ENCODE assay signal across 9 cellular contexts in genomic region chr15:39874890-39875549, GRCh38. TPM values are rescaled to one million over a fixed set of nuclear protein-coding genes. Genes with fewer than 3 reads are reported as not detected.
DNase-seq lines count a peak whose midpoint lies in the region; ATAC-seq and FAIRE-seq lines count a peak whose summit lies in the region.
"Had no signal": no experiment of that assay in that cellular context is flagged by ENCODE, and none has a peak within 500 bp of the region (broad histone marks: within the 10 kb centered on the region; RNA-seq: fewer than 3 reads in every experiment).

No MANE protein-coding gene starts in this region.

- no peaks in the 10 kb centered on the region for H3K9me3 Mint-ChIP-seq in activated naive CD4-positive, alpha-beta T cell treated with anti-CD3 and anti-CD28 coated beads for 36 hours
- H3K9me3 Mint-ChIP-seq in activated CD4-positive, alpha-beta memory T cell treated with anti-CD3 and anti-CD28 coated beads, Interleukin-2, amount 10 ng/mL, durations not matched to agents 7 days and 5 days, result no peaks in the 10 kb centered on the region
- H3K9me3 Mint-ChIP-seq: activated naive CD4-positive, alpha-beta T cell treated with anti-CD3 and anti-CD28 coated beads, Interleukin-2, amount 50 U/mL, for 72 hours had no signal

- H3K4me1 Mint-ChIP-seq in activated naive CD4-positive, alpha-beta T cell treated with anti-CD3 and anti-CD28 coated beads for 36 hours (ENCODE audit: low read depth), result peaks cover 4% of the 10 kb centered on the region
- H3K4me1 Mint-ChIP-seq in activated CD4-positive, alpha-beta memory T cell treated with anti-CD3 and anti-CD28 coated beads, Interleukin-2, amount 10 ng/mL, durations not matched to agents 7 days and 5 days, result peaks cover 4% of the 10 kb centered on the region

- no peaks in the 10 kb centered on the region for H3K36me3 Mint-ChIP-seq in activated naive CD4-positive, alpha-beta T cell treated with anti-CD3 and anti-CD28 coated beads for 36 hours (ENCODE audit: low read depth)
- H3K36me3 Mint-ChIP-seq in activated CD4-positive, alpha-beta memory T cell treated with anti-CD3 and anti-CD28 coated beads, Interleukin-2, amount 10 ng/mL, durations not matched to agents 7 days and 5 days (ENCODE audit: low read depth), result no peaks in the 10 kb centered on the region
- H3K36me3 Mint-ChIP-seq: activated naive CD4-positive, alpha-beta T cell treated with anti-CD3 and anti-CD28 coated beads, Interleukin-2, amount 50 U/mL, for 72 hours had no signal

- no peak overlapping the region for H3K4me3 Mint-ChIP-seq in activated naive CD4-positive, alpha-beta T cell treated with anti-CD3 and anti-CD28 coated beads for 36 hours
- no peak overlapping the region for H3K4me3 Mint-ChIP-seq in activated CD4-positive, alpha-beta memory T cell treated with anti-CD3 and anti-CD28 coated beads, Interleukin-2, amount 10 ng/mL, durations not matched to agents 7 days and 5 days

- FAIRE-seq in urothelium cell line (lab: Jason Lieb, UNC), result no peak

- peak; percentile 54 for DNase-seq in activated naive CD4-positive, alpha-beta T cell treated with anti-CD3 and anti-CD28 coated beads for 36 hours
- DNase-seq in activated naive CD4-positive, alpha-beta T cell (lab: John Stamatoyannopoulos, UW), result no peak
- DNase-seq in NAMALWA (ENCODE audit: low spot score), result peak; percentile 49
- DNase-seq in activated CD4-positive, alpha-beta memory T cell treated with anti-CD3 and anti-CD28 coated beads, Interleukin-2, amount 10 ng/mL, durations not matched to agents 7 days and 5 days, result peak; percentile 29
- peak; percentile 57 for DNase-seq in iris pigment epithelial cell (ENCODE audit: low read depth)
- DNase-seq in urothelium cell line (ENCODE audit: low spot score), result peak; percentile 17
- no peak for DNase-seq in NCI-H128 (lab: John Stamatoyannopoulos, UW; ENCODE audit: unreplicated experiment)

- peaks cover 2% of the 10 kb centered on the region for H3K27me3 Mint-ChIP-seq in activated naive CD4-positive, alpha-beta T cell treated with anti-CD3 and anti-CD28 coated beads for 36 hours (ENCODE audit: low read depth)
- H3K27me3 Mint-ChIP-seq in activated CD4-positive, alpha-beta memory T cell treated with anti-CD3 and anti-CD28 coated beads, Interleukin-2, amount 10 ng/mL, durations not matched to agents 7 days and 5 days, result peaks cover 12% of the 10 kb centered on the region

- POLR2A ChIA-PET in activated CD4-positive, alpha-beta memory T cell treated with anti-CD3 and anti-CD28 coated beads, Interleukin-2, amount 10 ng/mL, durations not matched to agents 7 days and 5 days (lab: Charles Lee), result no interaction called here

- no peak for ATAC-seq in HG02885 (IDR thresholded peaks at IDR 0.05; ENCODE audit: poor library complexity, unreplicated experiment)

- CTCF ChIA-PET in activated naive CD4-positive, alpha-beta T cell treated with anti-CD3 and anti-CD28 coated beads for 36 hours (lab: Charles Lee), result interaction anchor here (0.6 to 3.2 kb wide), 8 partner anchors 24 to 189 kb away, joined by 3 to 17 read pairs (median 4); partner anchors contain the start of gene FSIP1
- CTCF ChIA-PET in activated CD4-positive, alpha-beta memory T cell treated with anti-CD3 and anti-CD28 coated beads, Interleukin-2, amount 10 ng/mL, durations not matched to agents 7 days and 5 days (lab: Charles Lee), result interaction anchor here (0.7 to 2.7 kb wide), 5 partner anchors 8 to 188 kb away, joined by 3 to 10 read pairs (median 3); no protein-coding TSS in a partner anchor

- H3K27ac Mint-ChIP-seq in activated naive CD4-positive, alpha-beta T cell treated with anti-CD3 and anti-CD28 coated beads for 36 hours, result no peak overlapping the region
- no peak overlapping the region for H3K27ac Mint-ChIP-seq in activated CD4-positive, alpha-beta memory T cell treated with anti-CD3 and anti-CD28 coated beads, Interleukin-2, amount 10 ng/mL, durations not matched to agents 7 days and 5 days
- H3K27ac Mint-ChIP-seq: activated naive CD4-positive, alpha-beta T cell treated with anti-CD3 and anti-CD28 coated beads, Interleukin-2, amount 50 U/mL, for 72 hours had no signal

- intact Hi-C loops in activated naive CD4-positive, alpha-beta T cell treated with anti-CD3 and anti-CD28 coated beads for 36 hours (cut with micrococcal nuclease), result loop anchor here (1.0 to 5.0 kb wide), 4 partner anchors 73 to 293 kb away; partner anchors contain the start of gene THBS1

RNA-seq across cellular contexts. Expression of gene GPR176, which starts 45.0 kb away (rescaled TPM):
- under 1 TPM; 0.17 to 0.24 TPM for total RNA-seq in activated naive CD4-positive, alpha-beta T cell treated with anti-CD3 and anti-CD28 coated beads for 36 hours
- total RNA-seq in activated CD4-positive, alpha-beta memory T cell treated with anti-CD3 and anti-CD28 coated beads, Interleukin-2, amount 10 ng/mL, durations not matched to agents 7 days and 5 days, result under 1 TPM; 0.08 to 0.13 TPM

RNA-seq across cellular contexts. Expression of gene EIF2AK4, which starts 58.9 kb away (rescaled TPM):
- total RNA-seq in activated naive CD4-positive, alpha-beta T cell treated with anti-CD3 and anti-CD28 coated beads for 36 hours, result 10 to 100 TPM; 27.4 to 27.6 TPM
- total RNA-seq in activated CD4-positive, alpha-beta memory T cell treated with anti-CD3 and anti-CD28 coated beads, Interleukin-2, amount 10 ng/mL, durations not matched to agents 7 days and 5 days, result 10 to 100 TPM; 18.9 to 19.3 TPM

Comparison
In these comparisons a context has a peak if more than half of its experiments do, and no peak if none do; other contexts are left out.
1. DNase-seq: peak in activated naive CD4-positive, alpha-beta T cell treated with anti-CD3 and anti-CD28 coated beads for 36 hours (single experiment), NAMALWA (single experiment), activated CD4-positive, alpha-beta memory T cell treated with anti-CD3 and anti-CD28 coated beads, Interleukin-2, amount 10 ng/mL, durations not matched to agents 7 days and 5 days (single experiment), iris pigment epithelial cell (single experiment) and urothelium cell line (single experiment); none in activated naive CD4-positive, alpha-beta T cell (0 of 4) and NCI-H128 (single experiment).